In genomic region chr21:45644041-45644906, GRCh38 we compare ENCODE assay signal across 9 cellular contexts. TPM values are rescaled to one million over a fixed set of nuclear protein-coding genes. Genes with fewer than 3 reads are reported as not detected.
DNase-seq lines count a peak whose midpoint lies in the region; ATAC-seq, FAIRE-seq and TF ChIP-seq lines count a peak whose summit lies in the region.
"Had no signal": no experiment of that assay in that cellular context is flagged by ENCODE, and none has a peak within 500 bp of the region (broad histone marks: within the 10 kb centered on the region; RNA-seq: fewer than 3 reads in every experiment).

No MANE protein-coding gene starts in this region.

- peaks cover 11% of the 10 kb centered on the region for H3K4me1 Mint-ChIP-seq in T-helper 17 cell

- peak in 1 of 5 donors; percentile 67 for DNase-seq in heart left ventricle
- no peak for DNase-seq in Right ventricle myocardium inferior (ENCODE audit: missing footprints)
- no peak for DNase-seq in T-helper 17 cell
- no peak for DNase-seq in fibroblast of villous mesenchyme (ENCODE audit: low read depth)
- no peak for DNase-seq in small intestine
- no peak for DNase-seq in D721Med (ENCODE audit: insufficient read length, low spot score)

- ATAC-seq in heart left ventricle (no peak), Right ventricle myocardium inferior (no peak), T-helper 17 cell (no peak), GM19467 (IDR thresholded peaks at IDR 0.05; ENCODE audit: unreplicated experiment) (no peak), GM21367 (IDR thresholded peaks at IDR 0.05; ENCODE audit: unreplicated experiment) (no peak)

- H3K4me1 ChIP-seq in heart left ventricle (peaks cover 0 to 31% (median 2%) of the 10 kb centered on the region in 12 donors), small intestine (ENCODE audit: control insufficient read depth in 2 of 2, insufficient read depth in 1 of 2, low read depth in 1 of 2, low read length in 1 of 2) (peaks cover 0 to 10% of the 10 kb centered on the region in 2 donors)

- TF ChIP-seq POLR2A in heart left ventricle (IDR thresholded peaks at IDR 0.05), result no peak

- H3K27ac Mint-ChIP-seq in T-helper 17 cell, result peak overlapping the region; percentile 48

- H3K9me3 ChIP-seq in heart left ventricle (no peaks in the 10 kb centered on the region), T-helper 17 cell (ENCODE audit: control insufficient read depth, low read length, poor library complexity, severe bottlenecking) (no peaks in the 10 kb centered on the region), small intestine (ENCODE audit: control insufficient read depth, low read depth) (no peaks in the 10 kb centered on the region)

- no peaks in the 10 kb centered on the region for H3K36me3 ChIP-seq in heart left ventricle
- no peaks in the 10 kb centered on the region for H3K36me3 ChIP-seq in small intestine (ENCODE audit: control insufficient read depth in 2 of 2, insufficient read depth in 2 of 2, low read length in 2 of 2)

- intact Hi-C loops in heart left ventricle (cut with DNase I), result loop anchor here in 1 of 10 donors (10.0 kb wide), 1 partner anchor 681 kb away; the partner anchor contains the start of genes C21orf58 and PCNT
- intact Hi-C loops in Right ventricle myocardium inferior (cut with DNase I), result no loop called here

- TF ChIP-seq CTCF in heart left ventricle (IDR thresholded peaks at IDR 0.05), result no peak
- no peak for TF ChIP-seq CTCF in fibroblast of villous mesenchyme (IDR thresholded peaks at IDR 0.05; ENCODE audit: insufficient read depth, low read depth, low read length)
- TF ChIP-seq CTCF in D721Med (IDR thresholded peaks at IDR 0.05; ENCODE audit: insufficient read depth, missing control alignments), result no peak

- peak overlapping the region; percentile 76 for H3K4me3 Mint-ChIP-seq in T-helper 17 cell

- peaks cover 4% of the 10 kb centered on the region for H3K27me3 Mint-ChIP-seq in T-helper 17 cell

- H3K27ac ChIP-seq in heart left ventricle (peak overlapping the region in 2 of 12 donors; percentile 33 to 64), small intestine (ENCODE audit: low read depth in 1 of 2, low read length in 1 of 2) (peak overlapping the region in 1 of 2 donors; percentile 56)

- H3K4me3 ChIP-seq in heart left ventricle (peak overlapping the region in 11 of 12 donors; percentile 11 to 64 (median 54)), fibroblast of villous mesenchyme (ENCODE audit: low read depth, low read length) (peak overlapping the region; percentile 55), small intestine (ENCODE audit: low read depth in 1 of 2, low read length in 2 of 2) (peak overlapping the region; percentile 33 to 54)

- H3K27me3 ChIP-seq in heart left ventricle (peaks cover 0 to 27% (median 11%) of the 10 kb centered on the region in 9 donors), small intestine (ENCODE audit: control insufficient read depth in 2 of 2, insufficient read depth in 2 of 2, low read length in 2 of 2) (peaks cover 0 to 2% of the 10 kb centered on the region in 2 donors)

- no peak for FAIRE-seq in small intestine (lab: Jason Lieb, UNC)
- no peak for FAIRE-seq in D721Med (lab: Jason Lieb, UNC)
- FAIRE-seq: endometrium had no signal

- WGBS in heart left ventricle, 4 donors, result 6 to 11% (median 8%) methylated on average over 37 to 56 of the region's 56 CpGs
- WGBS in small intestine, 3 donors, result 6 to 8% (median 7%) methylated on average over 46 to 56 of the region's 56 CpGs

- H3K36me3 Mint-ChIP-seq in T-helper 17 cell (ENCODE audit: low read depth), result no peaks in the 10 kb centered on the region

RNA-seq across cellular contexts. Expression of gene PCBP3, which starts 0.7 kb away (rescaled TPM):
- total RNA-seq in heart left ventricle (10 to 100 TPM in 2 of 9 donors, 1 to 10 TPM in 5, under 1 TPM in 1, not detected in 1; 0.87 to 11.4 (median 2.9) TPM), Right ventricle myocardium inferior (3.7 TPM), T-helper 17 cell (1 to 10 TPM in 1 of 2 donors, under 1 TPM in 1; 0.91 to 4.2 TPM), fibroblast of villous mesenchyme (1.3 and 2.9 TPM in 2 replicates)
- polyA plus RNA-seq in heart left ventricle (1 to 10 TPM in 1 of 2 donors, under 1 TPM in 1; 0.72 to 1.9 TPM), small intestine (1 to 10 TPM in 1 of 3 donors, under 1 TPM in 1, not detected in 1; 0.81 to 8.2 TPM)
